In genomic region chr14:69879175-69880047, GRCh38 we compare ENCODE assay signal across 8 cellular contexts. TPM values are rescaled to one million over a fixed set of nuclear protein-coding genes. Genes with fewer than 3 reads are reported as not detected.
A peak's percentile ranks its signal among the peaks of the same experiment; 100 is the strongest.
DNase-seq lines count a peak whose midpoint lies in the region; ATAC-seq and TF ChIP-seq lines count a peak whose summit lies in the region.

SMOC1 (plus strand) TSS chr14:69879416; CDS start chr14:69879679, 263 bp downstream.

- TF ChIP-seq CTCF in right atrium auricular region (IDR thresholded peaks at IDR 0.05) (no peak), retinal pigment epithelial cell (conservative IDR thresholded peaks at IDR 0.05; ENCODE audit: low read depth, low read length) (no peak)

- H3K27me3 Mint-ChIP-seq in activated T-cell treated with anti-CD3 and anti-CD28 coated beads, Interleukin-2, amount 50 U/mL, for 4 hours (ENCODE audit: low read depth) = peaks cover 56% of the 10 kb centered on the region

- H3K4me1 Mint-ChIP-seq in activated T-cell treated with anti-CD3 and anti-CD28 coated beads, Interleukin-2, amount 50 U/mL, for 4 hours (ENCODE audit: low read depth) = no peaks in the 10 kb centered on the region

- peak within 1 kb of the TSS; percentile 3 to 45 for H3K4me3 ChIP-seq in right atrium auricular region
- H3K4me3 ChIP-seq in retinal pigment epithelial cell (ENCODE audit: low read length) = peak within 1 kb of the TSS; percentile 10
- H3K4me3 ChIP-seq in Karpas-422 (ENCODE audit: low read length) = no peak within 1 kb of the TSS

- H3K9ac ChIP-seq in Karpas-422 (ENCODE audit: low read length) = no peak within 1 kb of the TSS

- no peaks in the 10 kb centered on the region for H3K9me3 Mint-ChIP-seq in activated T-cell treated with anti-CD3 and anti-CD28 coated beads, Interleukin-2, amount 50 U/mL, for 4 hours

- no peaks in the 10 kb centered on the region for H3K36me3 Mint-ChIP-seq in activated T-cell treated with anti-CD3 and anti-CD28 coated beads, Interleukin-2, amount 50 U/mL, for 4 hours (ENCODE audit: insufficient read depth)

- H3K79me2 ChIP-seq in Karpas-422 (ENCODE audit: low read length) = no peaks in the 10 kb centered on the region

- ATAC-seq in activated T-cell treated with anti-CD3 and anti-CD28 coated beads, Interleukin-2, amount 50 U/mL, for 4 hours = peak; percentile 71 to 73
- ATAC-seq in GM21447 (IDR thresholded peaks at IDR 0.05; ENCODE audit: unreplicated experiment) (no peak), HG02981 (IDR thresholded peaks at IDR 0.05; ENCODE audit: unreplicated experiment) (no peak)

- H2AFZ ChIP-seq in Karpas-422 (ENCODE audit: low read length) = no peak within 1 kb of the TSS

- H3K4me2 ChIP-seq in Karpas-422 (ENCODE audit: low read depth, low read length, poor library complexity, severe bottlenecking) = no peak within 1 kb of the TSS

- no peak within 1 kb of the TSS for H3K4me3 Mint-ChIP-seq in activated T-cell treated with anti-CD3 and anti-CD28 coated beads, Interleukin-2, amount 50 U/mL, for 4 hours

- H3K36me3 ChIP-seq in right atrium auricular region (no peaks in the 10 kb centered on the region), Karpas-422 (ENCODE audit: insufficient read depth, low read length) (no peaks in the 10 kb centered on the region)

- H3K9me3 ChIP-seq in right atrium auricular region (no peaks in the 10 kb centered on the region), Karpas-422 (ENCODE audit: low read length) (no peaks in the 10 kb centered on the region)

- H3K9me2 ChIP-seq in Karpas-422 (replicated peaks; ENCODE audit: insufficient read depth, low read length) = no peaks in the 10 kb centered on the region

- no peaks in the 10 kb centered on the region for H3K27me3 ChIP-seq in right atrium auricular region
- H3K27me3 ChIP-seq in Karpas-422 (ENCODE audit: low read length) = no peaks in the 10 kb centered on the region

- H3K4me1 ChIP-seq in right atrium auricular region (peaks cover 0 to 12% of the 10 kb centered on the region in 2 donors), Karpas-422 (ENCODE audit: low read length) (no peaks in the 10 kb centered on the region)

- no peaks in the 10 kb centered on the region for H4K20me1 ChIP-seq in Karpas-422 (ENCODE audit: insufficient read depth, low read depth, low read length)

- H3K27ac ChIP-seq in right atrium auricular region (no peak within 1 kb of the TSS), Karpas-422 (ENCODE audit: low read length) (no peak within 1 kb of the TSS)

- DNase-seq in DMS114 treated with DMSO at 0.1 percent for 48 hours (lab: John Stamatoyannopoulos, UW; ENCODE audit: unreplicated experiment) = peak; percentile 63
- peak; percentile 64 for DNase-seq in NCI-H1105 treated with DMSO at 0.1 percent for 48 hours (lab: John Stamatoyannopoulos, UW)
- DNase-seq in activated T-cell treated with anti-CD3 and anti-CD28 coated beads, Interleukin-2, amount 50 U/mL, for 4 hours = no peak
- DNase-seq in right atrium auricular region (ENCODE audit: low spot score) = no peak
- no peak for DNase-seq in retinal pigment epithelial cell (ENCODE audit: low read depth)
- DNase-seq in Karpas-422 = no peak

RNA-seq across cellular contexts. Expression of gene SMOC1, which starts in this region (rescaled TPM):
- total RNA-seq in activated T-cell treated with anti-CD3 and anti-CD28 coated beads, Interleukin-2, amount 50 U/mL, for 4 hours = under 1 TPM in 1 of 3 donors, not detected in 2; 0.30 TPM
- 10 to 100 TPM; 14.1 to 18.6 TPM for total RNA-seq in right atrium auricular region
- not detected in 2 replicates for total RNA-seq in Karpas-422 (2014; rRNA removed; shearing (Covaris generic); ENCODE audit: low replicate concordance)

Comparison
In these comparisons a context has a peak if more than half of its experiments do, and no peak if none do; other contexts are left out.
1. RNA of gene SMOC1 (total RNA-seq): 14.1 to 18.6 TPM in right atrium auricular region; 0.30 TPM in activated T-cell treated with anti-CD3 and anti-CD28 coated beads, Interleukin-2, amount 50 U/mL, for 4 hours and not detected in Karpas-422; every median in the first group is over 10 times any median in the second.
2. Peak in ATAC-seq in activated T-cell treated with anti-CD3 and anti-CD28 coated beads, Interleukin-2, amount 50 U/mL, for 4 hours; RNA of the gene not detected or under 1 TPM.
3. DNase-seq: peak in DMS114 treated with DMSO at 0.1 percent for 48 hours (single experiment) and NCI-H1105 treated with DMSO at 0.1 percent for 48 hours (single experiment); none in activated T-cell treated with anti-CD3 and anti-CD28 coated beads, Interleukin-2, amount 50 U/mL, for 4 hours (single experiment), right atrium auricular region (single experiment), retinal pigment epithelial cell (single experiment) and Karpas-422 (single experiment).